7 cellular contexts compared by ENCODE assay signal in the genomic region with DNA sequence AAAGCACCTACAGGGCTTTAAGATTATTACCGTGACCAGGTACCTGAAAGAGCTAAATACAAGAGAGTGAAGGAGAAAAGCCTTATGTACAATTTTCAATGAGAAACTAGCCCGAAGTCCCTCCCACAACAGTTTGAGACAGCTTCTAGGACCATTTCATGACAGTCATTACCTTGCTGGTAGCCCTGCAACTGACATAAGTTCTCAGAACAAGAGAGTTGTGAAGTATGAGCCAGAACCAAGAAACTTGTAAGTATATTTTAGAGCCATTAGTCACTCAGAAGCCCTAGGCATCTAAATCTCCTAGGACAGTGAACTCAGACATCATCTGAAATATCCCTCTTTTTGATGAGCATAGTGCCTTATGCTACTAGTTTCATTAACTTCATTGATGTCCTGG.
"Had no signal": no experiment of that assay in that cellular context is flagged by ENCODE, and none has a peak within 500 bp of the region (broad histone marks: within the 10 kb centered on the region; RNA-seq: fewer than 3 reads in every experiment).

No MANE protein-coding gene starts in this region.

- H3K4me2 ChIP-seq: GM23338 had no signal

- DNase-seq: H9, HCEC 1CT, IMR-90, Kasumi-1, KG1 had no signal

- H3K4me3 ChIP-seq: GM23338, K562 had no signal

- ATAC-seq: GM23338, K562 had no signal

- H2AFZ ChIP-seq: GM23338 had no signal
